21 cellular contexts compared by ENCODE assay signal in the genomic region with DNA sequence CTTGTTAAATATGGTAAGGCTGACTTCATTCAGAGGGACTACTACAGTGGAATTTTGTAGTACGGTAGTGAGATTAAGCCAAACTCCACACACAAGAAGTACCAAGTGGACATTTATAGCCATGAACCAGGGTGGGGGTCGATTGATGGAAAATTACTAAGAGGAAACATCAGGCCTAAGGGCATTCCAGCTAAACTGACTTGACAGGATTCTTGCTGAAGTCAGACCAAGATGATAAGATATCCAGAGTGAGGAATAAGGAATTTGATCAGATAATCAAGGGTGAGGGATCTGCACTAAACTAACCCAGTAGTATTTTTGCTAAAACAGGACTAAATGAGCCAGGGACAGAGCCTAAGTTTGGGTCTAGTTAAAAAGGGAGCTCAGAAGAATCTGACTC.
"Had no signal": no experiment of that assay in that cellular context is flagged by ENCODE, and none has a peak within 500 bp of the region (broad histone marks: within the 10 kb centered on the region; RNA-seq: fewer than 3 reads in every experiment).

No MANE protein-coding gene starts in this region.

- DNase-seq: cortex of kidney; dorsolateral prefrontal cortex; effector CD8-positive, alpha-beta T cell; heart left ventricle; hippocampal formation; mammary epithelial cell; natural killer cell; sigmoid colon; stimulated activated CD4-positive, alpha-beta T cell treated with anti-CD3 and anti-CD28 coated beads, Interleukin-2, amount 100 ng/mL, for 24 hours; stimulated activated CD4-positive, alpha-beta T cell treated with anti-CD3 and anti-CD28 coated beads, Interleukin-4, amount 100 ng/mL, for 4 hours; stimulated activated naive B cell treated with anti-CD40 and anti-IgM and Interleukin-4, amounts not matched to agents 10 μg/mL and 1 μg/mL and 100 μg/mL, for 72 hours; stimulated activated naive CD8-positive, alpha-beta T cell treated with anti-CD3 and anti-CD28 coated beads, Interleukin-15, amount 100 ng/mL, for 72 hours; transverse colon had no signal

- H3K4me1 ChIP-seq: heart left ventricle, right atrium auricular region, sigmoid colon, transverse colon had no signal

- H3K36me3 Mint-ChIP-seq: natural killer cell; stimulated activated naive B cell treated with anti-CD40 and anti-IgM and Interleukin-4, amounts not matched to agents 10 μg/mL and 1 μg/mL and 100 μg/mL, for 72 hours had no signal

- H3K27ac Mint-ChIP-seq: natural killer cell; stimulated activated naive B cell treated with anti-CD40 and anti-IgM and Interleukin-4, amounts not matched to agents 10 μg/mL and 1 μg/mL and 100 μg/mL, for 72 hours; stimulated activated naive CD8-positive, alpha-beta T cell treated with anti-CD3 and anti-CD28 coated beads, Interleukin-15, amount 100 ng/mL, for 72 hours had no signal

- H3K27me3 ChIP-seq: heart left ventricle, right atrium auricular region, sigmoid colon, transverse colon had no signal

- H3K4me3 Mint-ChIP-seq: natural killer cell; neural crest cell; stimulated activated naive B cell treated with anti-CD40 and anti-IgM and Interleukin-4, amounts not matched to agents 10 μg/mL and 1 μg/mL and 100 μg/mL, for 72 hours; stimulated activated naive CD8-positive, alpha-beta T cell treated with anti-CD3 and anti-CD28 coated beads, Interleukin-15, amount 100 ng/mL, for 72 hours had no signal

- H3K4me1 Mint-ChIP-seq: natural killer cell; stimulated activated naive CD8-positive, alpha-beta T cell treated with anti-CD3 and anti-CD28 coated beads, Interleukin-15, amount 100 ng/mL, for 72 hours had no signal

- H3K27ac ChIP-seq: dorsolateral prefrontal cortex, heart left ventricle, right atrium auricular region, sigmoid colon, skin epidermis, thoracic aorta, transverse colon had no signal

- H3K9me3 Mint-ChIP-seq: natural killer cell; stimulated activated naive B cell treated with anti-CD40 and anti-IgM and Interleukin-4, amounts not matched to agents 10 μg/mL and 1 μg/mL and 100 μg/mL, for 72 hours; stimulated activated naive CD8-positive, alpha-beta T cell treated with anti-CD3 and anti-CD28 coated beads, Interleukin-15, amount 100 ng/mL, for 72 hours had no signal

- ATAC-seq: heart left ventricle; left lobe of liver; natural killer cell; stimulated activated naive B cell treated with anti-CD40 and anti-IgM and Interleukin-4, amounts not matched to agents 10 μg/mL and 1 μg/mL and 100 μg/mL, for 72 hours; stimulated activated naive CD8-positive, alpha-beta T cell treated with anti-CD3 and anti-CD28 coated beads, Interleukin-15, amount 100 ng/mL, for 72 hours had no signal

- H3K36me3 ChIP-seq: heart left ventricle, right atrium auricular region, sigmoid colon, thoracic aorta, transverse colon had no signal

- H3K27me3 Mint-ChIP-seq: stimulated activated naive B cell treated with anti-CD40 and anti-IgM and Interleukin-4, amounts not matched to agents 10 μg/mL and 1 μg/mL and 100 μg/mL, for 72 hours; stimulated activated naive CD8-positive, alpha-beta T cell treated with anti-CD3 and anti-CD28 coated beads, Interleukin-15, amount 100 ng/mL, for 72 hours had no signal

- FAIRE-seq: frontal cortex, islet of Langerhans, urothelium cell line had no signal

- H3K4me3 ChIP-seq: dorsolateral prefrontal cortex, heart left ventricle, right atrium auricular region, sigmoid colon, skin epidermis, thoracic aorta, transverse colon had no signal

- H3K9me3 ChIP-seq: heart left ventricle, right atrium auricular region, sigmoid colon, thoracic aorta, transverse colon had no signal
